8 cellular contexts compared by ENCODE assay signal in the genomic region with DNA sequence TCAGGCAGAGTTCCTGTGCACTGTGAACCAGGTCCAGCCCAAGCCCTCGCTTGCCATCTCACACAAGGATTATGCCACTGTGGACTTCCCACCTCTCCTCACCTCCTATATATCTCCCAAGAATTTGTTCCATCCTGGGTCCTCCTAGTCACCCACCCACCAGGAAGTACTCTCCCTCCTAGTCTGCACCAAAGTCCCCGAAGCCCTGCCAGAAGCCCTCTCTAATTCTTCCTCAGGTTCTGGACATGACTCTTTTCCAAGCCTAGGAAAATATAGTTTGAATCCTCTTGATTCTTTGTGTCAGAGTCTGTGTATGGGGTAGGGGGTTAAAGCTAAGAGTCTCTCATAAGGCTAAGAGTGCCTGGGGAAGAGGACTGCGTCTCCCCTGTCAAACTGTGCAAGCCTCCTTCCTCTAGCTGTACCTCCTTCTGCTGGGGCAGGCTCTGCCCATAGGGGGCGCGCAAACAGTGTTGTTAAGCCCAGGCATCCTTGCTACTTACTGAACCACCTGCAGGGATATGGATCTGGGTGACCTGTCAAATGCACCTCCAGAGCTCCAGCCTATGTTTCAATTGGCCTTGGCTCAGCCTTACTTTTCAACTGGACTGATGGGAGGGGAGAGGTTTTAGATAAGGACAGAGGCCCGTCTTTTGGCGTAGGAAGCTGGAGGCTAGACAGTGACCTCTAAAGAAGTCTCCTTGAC. TPM values are rescaled to one million over a fixed set of nuclear protein-coding genes. Genes with fewer than 3 reads are reported as not detected.
A peak's percentile ranks its signal among the peaks of the same experiment; 100 is the strongest.
DNase-seq lines count a peak whose midpoint lies in the region; ATAC-seq and TF ChIP-seq lines count a peak whose summit lies in the region.

No MANE protein-coding gene starts in this region.

- H3K79me2 ChIP-seq in OCI-LY3 (ENCODE audit: low read length) (no peaks in the 10 kb centered on the region), osteoblast (ENCODE audit: insufficient read depth, low read length) (no peaks in the 10 kb centered on the region)

- H3K9ac ChIP-seq in OCI-LY3 (ENCODE audit: low read length): no peak overlapping the region

- no peaks in the 10 kb centered on the region for H4K20me1 ChIP-seq in OCI-LY3 (ENCODE audit: insufficient read depth, low read length)
- no peaks in the 10 kb centered on the region for H4K20me1 ChIP-seq in osteoblast (ENCODE audit: insufficient read depth, low read length)

- DNase-seq in DMS 273 treated with DMSO at 0.1 percent for 48 hours (lab: John Stamatoyannopoulos, UW) (peak; percentile 65), HuH-7 (ENCODE audit: low spot score) (peak; percentile 95), activated T-cell treated with anti-CD3 and anti-CD28 coated beads for 4 hours (peak; percentile 76), fibroblast of gingiva (ENCODE audit: low read depth) (peak; percentile 30), osteoblast (ENCODE audit: insufficient read length, low spot score, missing footprints) (peak; percentile 95), thoracic aorta (ENCODE audit: low spot score) (peak; percentile 25)

- H2AFZ ChIP-seq in OCI-LY3 (ENCODE audit: low read depth, low read length) (no peak overlapping the region), osteoblast (ENCODE audit: low read length) (no peak overlapping the region)

- H3K27ac ChIP-seq in OCI-LY3 (ENCODE audit: low read length) (no peak overlapping the region), osteoblast (ENCODE audit: low read depth, low read length) (no peak overlapping the region), thoracic aorta (no peak overlapping the region)

- H3K4me1 ChIP-seq in OCI-LY3 (ENCODE audit: low read length) (no peaks in the 10 kb centered on the region), osteoblast (ENCODE audit: insufficient read depth, low read length) (peaks cover 26% of the 10 kb centered on the region), thoracic aorta (ENCODE audit: control insufficient read depth in 1 of 2, low read depth in 2 of 2) (no peaks in the 10 kb centered on the region)

- H3K36me3 ChIP-seq in OCI-LY3 (replicated peaks; ENCODE audit: low read depth, low read length) (no peaks in the 10 kb centered on the region), osteoblast (ENCODE audit: insufficient read depth, low read length) (no peaks in the 10 kb centered on the region), thoracic aorta (no peaks in the 10 kb centered on the region)

- H3K27me3 ChIP-seq in OCI-LY3 (ENCODE audit: low read depth, low read length): peaks cover 12% of the 10 kb centered on the region; the same call in 1 of the 2 replicates
- H3K27me3 ChIP-seq in osteoblast (ENCODE audit: insufficient read depth, low read length): no peaks in the 10 kb centered on the region
- H3K27me3 ChIP-seq in thoracic aorta (replicated peaks; ENCODE audit: insufficient read depth): no peaks in the 10 kb centered on the region

- no peak for ATAC-seq in thoracic aorta (ENCODE audit: insufficient number of reproducible peaks, low FRiP score, low read depth)
- ATAC-seq in GM18858 (IDR thresholded peaks at IDR 0.05; ENCODE audit: unreplicated experiment): no peak

- H3K9me3 ChIP-seq in OCI-LY3 (ENCODE audit: insufficient read depth, low read length) (no peaks in the 10 kb centered on the region), osteoblast (ENCODE audit: low read depth, low read length) (no peaks in the 10 kb centered on the region), thoracic aorta (no peaks in the 10 kb centered on the region)

- H3K4me2 ChIP-seq in OCI-LY3 (ENCODE audit: low read length) (no peak overlapping the region), osteoblast (ENCODE audit: insufficient read depth, low read length) (peak overlapping the region; percentile 40)

- peak; percentile 88 for TF ChIP-seq CTCF in OCI-LY3 (IDR thresholded peaks at IDR 0.05; ENCODE audit: low read depth, low read length)
- peak; percentile 98 for TF ChIP-seq CTCF in osteoblast (IDR thresholded peaks at IDR 0.05; ENCODE audit: extremely low read depth, low read depth, low read length)
- peak; percentile 67 for TF ChIP-seq CTCF in thoracic aorta (IDR thresholded peaks at IDR 0.05)

- H3K4me3 ChIP-seq in OCI-LY3 (ENCODE audit: low read length): no peak overlapping the region
- no peak overlapping the region for H3K4me3 ChIP-seq in osteoblast (ENCODE audit: insufficient read depth, low read length)
- H3K4me3 ChIP-seq in thoracic aorta: no peak overlapping the region

RNA-seq across cellular contexts. Expression of a gene that starts 16.6 kb away (rescaled TPM):
- total RNA-seq in osteoblast (under 0.01 TPM in 1 of 2 replicates, not detected in the other), thoracic aorta (not detected)

RNA-seq across cellular contexts. Expression of a gene that starts 42.7 kb away (rescaled TPM):
- total RNA-seq in osteoblast (0.59 and 1.1 TPM in 2 replicates), thoracic aorta (under 1 TPM in 1 of 2 donors, not detected in 1; 0.54 TPM)

Comparison
In these comparisons a context has a peak if more than half of its experiments do, and no peak if none do; other contexts are left out.
1. DNase-seq: peak in every context shown above with its lines; median percentile 95 in HuH-7; 95 in osteoblast; 76 in activated T-cell treated with anti-CD3 and anti-CD28 coated beads for 4 hours; 65 in DMS 273 treated with DMSO at 0.1 percent for 48 hours; 30 in fibroblast of gingiva; 25 in thoracic aorta.